Comparison of ENCODE assay signal across 26 cellular contexts in the genomic region with DNA sequence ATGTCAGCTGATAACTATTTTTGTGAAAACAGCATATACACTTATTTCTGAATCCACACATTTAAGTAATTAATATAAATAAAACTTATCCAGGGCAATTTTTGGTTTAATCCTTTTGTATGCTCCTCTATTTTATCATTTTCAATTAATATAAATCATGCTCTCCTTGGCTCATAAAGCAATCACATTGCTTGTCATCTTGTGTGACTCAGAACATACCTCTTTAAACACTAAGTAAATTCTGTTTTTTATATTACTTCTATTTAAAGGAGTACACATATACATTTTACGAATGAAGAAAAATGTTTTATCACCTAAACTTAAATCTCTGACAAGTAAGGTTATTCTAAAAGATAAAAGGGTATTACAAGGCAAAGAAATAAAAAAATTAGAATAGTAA.
"Had no signal": no experiment of that assay in that cellular context is flagged by ENCODE, and none has a peak within 500 bp of the region (broad histone marks: within the 10 kb centered on the region; RNA-seq: fewer than 3 reads in every experiment).

No MANE protein-coding gene starts in this region.

- H3K9me3 ChIP-seq: body of pancreas, esophagus muscularis mucosa, gastrocnemius medialis, heart left ventricle had no signal

- DNase-seq: activated CD4-positive, alpha-beta memory T cell treated with anti-CD3 and anti-CD28 coated beads for 36 hours; activated CD4-positive, alpha-beta T cell treated with anti-CD3 and anti-CD28 coated beads for 36 hours; activated CD4-positive, alpha-beta T cell treated with anti-CD3 and anti-CD28 coated beads, Interleukin-2, amount 10 ng/mL, durations not matched to agents 24 days and 14 days; activated CD4-positive, CD25-positive, alpha-beta regulatory T cell; activated CD4-positive, CD25-positive, alpha-beta regulatory T cell treated with anti-CD3 and anti-CD28 coated beads, Interleukin-2, amount 50 U/mL, for 72 hours; activated CD8-positive, alpha-beta memory T cell treated with anti-CD3 and anti-CD28 coated beads, Interleukin-2, amount 50 U/mL, for 48 hours; activated gamma-delta T cell; activated naive CD4-positive, alpha-beta T cell; activated naive CD4-positive, alpha-beta T cell treated with anti-CD3 and anti-CD28 coated beads, Interleukin-2, amount 50 U/mL, for 16 hours; activated T-cell treated with anti-CD3 and anti-CD28 coated beads for 4 hours; activated T-cell treated with anti-CD3 and anti-CD28 coated beads, Interleukin-2, amount 50 U/mL, for 24 hours; activated T-cell treated with anti-CD3 and anti-CD28 coated beads, Interleukin-2, amount 50 U/mL, for 72 hours; amniotic stem cell; aorta; body of pancreas; cortex of kidney; dermis blood vessel endothelial cell; effector CD4-positive, alpha-beta T cell; effector memory CD8-positive, alpha-beta T cell; erythroblast; gastrocnemius medialis; glutamatergic neuron; heart left ventricle; T-helper 2 cell had no signal

- H3K27me3 Mint-ChIP-seq: activated CD4-positive, alpha-beta memory T cell treated with anti-CD3 and anti-CD28 coated beads for 36 hours; activated CD4-positive, alpha-beta T cell treated with anti-CD3 and anti-CD28 coated beads for 36 hours; activated CD4-positive, alpha-beta T cell treated with anti-CD3 and anti-CD28 coated beads, Interleukin-2, amount 10 ng/mL, durations not matched to agents 24 days and 14 days; activated naive CD8-positive, alpha-beta T cell; activated T-cell treated with anti-CD3 and anti-CD28 coated beads, Interleukin-2, amount 50 U/mL, for 24 hours; effector memory CD8-positive, alpha-beta T cell had no signal

- H3K4me1 ChIP-seq: body of pancreas, esophagus muscularis mucosa, gastrocnemius medialis had no signal

- H3K4me1 Mint-ChIP-seq: activated CD4-positive, alpha-beta T cell treated with anti-CD3 and anti-CD28 coated beads for 36 hours; activated CD4-positive, alpha-beta T cell treated with anti-CD3 and anti-CD28 coated beads, Interleukin-2, amount 10 ng/mL, durations not matched to agents 24 days and 14 days had no signal

- H3K27me3 ChIP-seq: body of pancreas, esophagus muscularis mucosa, gastrocnemius medialis, heart left ventricle had no signal

- H3K9me3 Mint-ChIP-seq: activated CD4-positive, alpha-beta T cell treated with anti-CD3 and anti-CD28 coated beads, Interleukin-2, amount 10 ng/mL, durations not matched to agents 24 days and 14 days had no signal

- H3K4me3 ChIP-seq: body of pancreas, esophagus muscularis mucosa, gastrocnemius medialis, heart left ventricle had no signal

- H3K4me3 Mint-ChIP-seq: activated CD4-positive, alpha-beta memory T cell treated with anti-CD3 and anti-CD28 coated beads for 36 hours; activated CD4-positive, alpha-beta T cell treated with anti-CD3 and anti-CD28 coated beads for 36 hours; activated CD4-positive, alpha-beta T cell treated with anti-CD3 and anti-CD28 coated beads, Interleukin-2, amount 10 ng/mL, durations not matched to agents 24 days and 14 days; activated naive CD8-positive, alpha-beta T cell; activated T-cell treated with anti-CD3 and anti-CD28 coated beads, Interleukin-2, amount 50 U/mL, for 24 hours; activated T-cell treated with anti-CD3 and anti-CD28 coated beads, Interleukin-2, amount 50 U/mL, for 72 hours; effector memory CD8-positive, alpha-beta T cell had no signal

- H3K27ac Mint-ChIP-seq: activated CD4-positive, alpha-beta memory T cell treated with anti-CD3 and anti-CD28 coated beads for 36 hours; activated CD4-positive, alpha-beta T cell treated with anti-CD3 and anti-CD28 coated beads for 36 hours; activated CD4-positive, alpha-beta T cell treated with anti-CD3 and anti-CD28 coated beads, Interleukin-2, amount 10 ng/mL, durations not matched to agents 24 days and 14 days; activated naive CD8-positive, alpha-beta T cell; activated T-cell treated with anti-CD3 and anti-CD28 coated beads, Interleukin-2, amount 50 U/mL, for 24 hours; activated T-cell treated with anti-CD3 and anti-CD28 coated beads, Interleukin-2, amount 50 U/mL, for 72 hours; effector memory CD8-positive, alpha-beta T cell had no signal

- H3K36me3 ChIP-seq: esophagus muscularis mucosa, gastrocnemius medialis, heart left ventricle had no signal

- ATAC-seq: activated CD4-positive, alpha-beta T cell treated with anti-CD3 and anti-CD28 coated beads for 36 hours; activated T-cell treated with anti-CD3 and anti-CD28 coated beads, Interleukin-2, amount 50 U/mL, for 72 hours; body of pancreas; effector memory CD8-positive, alpha-beta T cell; gastrocnemius medialis; heart left ventricle had no signal

- H3K27ac ChIP-seq: body of pancreas, esophagus muscularis mucosa, gastrocnemius medialis, heart left ventricle had no signal

- H3K36me3 Mint-ChIP-seq: activated CD4-positive, alpha-beta memory T cell treated with anti-CD3 and anti-CD28 coated beads for 36 hours; activated naive CD8-positive, alpha-beta T cell had no signal
